ENCODE assay signal across 1 cellular context in the genomic region with DNA sequence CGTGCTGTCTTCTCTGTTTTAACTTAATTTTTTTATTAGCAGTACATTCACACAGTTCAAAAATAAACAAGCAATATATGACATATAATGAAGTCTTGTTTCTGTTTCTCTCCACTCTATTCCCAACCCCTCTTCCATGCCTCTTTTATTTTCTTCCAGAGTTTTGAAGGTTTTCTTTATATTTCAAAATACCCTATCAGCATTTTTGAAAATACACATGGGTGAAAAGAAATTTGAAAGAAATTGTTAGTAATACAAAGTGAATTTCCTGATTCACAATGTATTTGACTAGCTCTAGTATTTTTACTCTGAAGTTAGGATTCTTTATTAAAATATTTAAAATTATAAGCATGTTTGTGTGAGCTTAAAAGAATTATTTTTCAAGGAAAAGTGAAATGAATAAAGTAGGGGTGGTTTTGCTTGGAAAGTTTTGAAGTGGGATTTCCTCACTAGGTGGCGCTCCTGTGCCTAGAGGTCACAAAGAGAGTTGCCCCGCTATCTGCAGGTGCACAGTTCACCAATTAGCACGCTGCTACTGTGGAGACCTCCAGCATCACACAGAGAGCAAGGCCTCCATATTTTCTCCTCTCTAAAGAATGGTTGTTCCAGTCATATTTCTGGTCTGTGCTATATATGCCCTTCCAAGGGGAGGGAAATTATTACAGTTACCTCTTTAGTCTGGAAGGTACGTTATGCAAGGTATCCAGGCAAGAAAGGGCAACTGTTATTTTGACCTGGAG.
TF ChIP-seq lines count a peak whose summit lies in the region.

No MANE protein-coding gene starts in this region.

TF ChIP-seq in GM23338, 12 proteins besides CTCF, POLR2A, EP300 and RAD21 (continued from another document):
- TF ChIP-seq, protein P1, sequence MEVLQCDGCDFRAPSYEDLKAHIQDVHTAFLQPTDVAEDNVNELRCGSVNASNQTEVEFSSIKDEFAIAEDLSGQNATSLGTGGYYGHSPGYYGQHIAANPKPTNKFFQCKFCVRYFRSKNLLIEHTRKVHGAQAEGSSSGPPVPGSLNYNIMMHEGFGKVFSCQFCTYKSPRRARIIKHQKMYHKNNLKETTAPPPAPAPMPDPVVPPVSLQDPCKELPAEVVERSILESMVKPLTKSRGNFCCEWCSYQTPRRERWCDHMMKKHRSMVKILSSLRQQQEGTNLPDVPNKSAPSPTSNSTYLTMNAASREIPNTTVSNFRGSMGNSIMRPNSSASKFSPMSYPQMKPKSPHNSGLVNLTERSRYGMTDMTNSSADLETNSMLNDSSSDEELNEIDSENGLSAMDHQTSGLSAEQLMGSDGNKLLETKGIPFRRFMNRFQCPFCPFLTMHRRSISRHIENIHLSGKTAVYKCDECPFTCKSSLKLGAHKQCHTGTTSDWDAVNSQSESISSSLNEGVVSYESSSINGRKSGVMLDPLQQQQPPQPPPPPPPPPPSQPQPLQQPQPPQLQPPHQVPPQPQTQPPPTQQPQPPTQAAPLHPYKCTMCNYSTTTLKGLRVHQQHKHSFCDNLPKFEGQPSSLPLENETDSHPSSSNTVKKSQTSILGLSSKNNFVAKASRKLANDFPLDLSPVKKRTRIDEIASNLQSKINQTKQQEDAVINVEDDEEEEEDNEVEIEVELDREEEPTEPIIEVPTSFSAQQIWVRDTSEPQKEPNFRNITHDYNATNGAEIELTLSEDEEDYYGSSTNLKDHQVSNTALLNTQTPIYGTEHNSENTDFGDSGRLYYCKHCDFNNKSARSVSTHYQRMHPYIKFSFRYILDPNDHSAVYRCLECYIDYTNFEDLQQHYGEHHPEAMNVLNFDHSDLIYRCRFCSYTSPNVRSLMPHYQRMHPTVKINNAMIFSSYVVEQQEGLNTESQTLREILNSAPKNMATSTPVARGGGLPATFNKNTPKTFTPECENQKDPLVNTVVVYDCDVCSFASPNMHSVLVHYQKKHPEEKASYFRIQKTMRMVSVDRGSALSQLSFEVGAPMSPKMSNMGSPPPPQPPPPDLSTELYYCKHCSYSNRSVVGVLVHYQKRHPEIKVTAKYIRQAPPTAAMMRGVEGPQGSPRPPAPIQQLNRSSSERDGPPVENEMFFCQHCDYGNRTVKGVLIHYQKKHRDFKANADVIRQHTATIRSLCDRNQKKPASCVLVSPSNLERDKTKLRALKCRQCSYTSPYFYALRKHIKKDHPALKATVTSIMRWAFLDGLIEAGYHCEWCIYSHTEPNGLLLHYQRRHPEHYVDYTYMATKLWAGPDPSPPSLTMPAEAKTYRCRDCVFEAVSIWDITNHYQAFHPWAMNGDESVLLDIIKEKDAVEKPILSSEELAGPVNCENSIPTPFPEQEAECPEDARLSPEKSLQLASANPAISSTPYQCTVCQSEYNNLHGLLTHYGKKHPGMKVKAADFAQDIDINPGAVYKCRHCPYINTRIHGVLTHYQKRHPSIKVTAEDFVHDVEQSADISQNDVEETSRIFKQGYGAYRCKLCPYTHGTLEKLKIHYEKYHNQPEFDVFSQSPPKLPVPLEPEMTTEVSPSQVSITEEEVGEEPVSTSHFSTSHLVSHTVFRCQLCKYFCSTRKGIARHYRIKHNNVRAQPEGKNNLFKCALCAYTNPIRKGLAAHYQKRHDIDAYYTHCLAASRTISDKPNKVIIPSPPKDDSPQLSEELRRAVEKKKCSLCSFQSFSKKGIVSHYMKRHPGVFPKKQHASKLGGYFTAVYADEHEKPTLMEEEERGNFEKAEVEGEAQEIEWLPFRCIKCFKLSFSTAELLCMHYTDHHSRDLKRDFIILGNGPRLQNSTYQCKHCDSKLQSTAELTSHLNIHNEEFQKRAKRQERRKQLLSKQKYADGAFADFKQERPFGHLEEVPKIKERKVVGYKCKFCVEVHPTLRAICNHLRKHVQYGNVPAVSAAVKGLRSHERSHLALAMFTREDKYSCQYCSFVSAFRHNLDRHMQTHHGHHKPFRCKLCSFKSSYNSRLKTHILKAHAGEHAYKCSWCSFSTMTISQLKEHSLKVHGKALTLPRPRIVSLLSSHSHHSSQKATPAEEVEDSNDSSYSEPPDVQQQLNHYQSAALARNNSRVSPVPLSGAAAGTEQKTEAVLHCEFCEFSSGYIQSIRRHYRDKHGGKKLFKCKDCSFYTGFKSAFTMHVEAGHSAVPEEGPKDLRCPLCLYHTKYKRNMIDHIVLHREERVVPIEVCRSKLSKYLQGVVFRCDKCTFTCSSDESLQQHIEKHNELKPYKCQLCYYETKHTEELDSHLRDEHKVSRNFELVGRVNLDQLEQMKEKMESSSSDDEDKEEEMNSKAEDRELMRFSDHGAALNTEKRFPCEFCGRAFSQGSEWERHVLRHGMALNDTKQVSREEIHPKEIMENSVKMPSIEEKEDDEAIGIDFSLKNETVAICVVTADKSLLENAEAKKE (CRISPR knock-in tag; IDR thresholded peaks at IDR 0.05) = no peak
- TF ChIP-seq, protein P2, sequence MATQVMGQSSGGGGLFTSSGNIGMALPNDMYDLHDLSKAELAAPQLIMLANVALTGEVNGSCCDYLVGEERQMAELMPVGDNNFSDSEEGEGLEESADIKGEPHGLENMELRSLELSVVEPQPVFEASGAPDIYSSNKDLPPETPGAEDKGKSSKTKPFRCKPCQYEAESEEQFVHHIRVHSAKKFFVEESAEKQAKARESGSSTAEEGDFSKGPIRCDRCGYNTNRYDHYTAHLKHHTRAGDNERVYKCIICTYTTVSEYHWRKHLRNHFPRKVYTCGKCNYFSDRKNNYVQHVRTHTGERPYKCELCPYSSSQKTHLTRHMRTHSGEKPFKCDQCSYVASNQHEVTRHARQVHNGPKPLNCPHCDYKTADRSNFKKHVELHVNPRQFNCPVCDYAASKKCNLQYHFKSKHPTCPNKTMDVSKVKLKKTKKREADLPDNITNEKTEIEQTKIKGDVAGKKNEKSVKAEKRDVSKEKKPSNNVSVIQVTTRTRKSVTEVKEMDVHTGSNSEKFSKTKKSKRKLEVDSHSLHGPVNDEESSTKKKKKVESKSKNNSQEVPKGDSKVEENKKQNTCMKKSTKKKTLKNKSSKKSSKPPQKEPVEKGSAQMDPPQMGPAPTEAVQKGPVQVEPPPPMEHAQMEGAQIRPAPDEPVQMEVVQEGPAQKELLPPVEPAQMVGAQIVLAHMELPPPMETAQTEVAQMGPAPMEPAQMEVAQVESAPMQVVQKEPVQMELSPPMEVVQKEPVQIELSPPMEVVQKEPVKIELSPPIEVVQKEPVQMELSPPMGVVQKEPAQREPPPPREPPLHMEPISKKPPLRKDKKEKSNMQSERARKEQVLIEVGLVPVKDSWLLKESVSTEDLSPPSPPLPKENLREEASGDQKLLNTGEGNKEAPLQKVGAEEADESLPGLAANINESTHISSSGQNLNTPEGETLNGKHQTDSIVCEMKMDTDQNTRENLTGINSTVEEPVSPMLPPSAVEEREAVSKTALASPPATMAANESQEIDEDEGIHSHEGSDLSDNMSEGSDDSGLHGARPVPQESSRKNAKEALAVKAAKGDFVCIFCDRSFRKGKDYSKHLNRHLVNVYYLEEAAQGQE (IDR thresholded peaks at IDR 0.05; ENCODE audit: unreplicated experiment) = no peak
- TF ChIP-seq JUNB (IDR thresholded peaks at IDR 0.05; ENCODE audit: unreplicated experiment) = no peak
